Comparison of ENCODE assay signal across 8 cellular contexts in genomic region chr3:98901032-98901464, GRCh38. TPM values are rescaled to one million over a fixed set of nuclear protein-coding genes. Genes with fewer than 3 reads are reported as not detected.
A peak's percentile ranks its signal among the peaks of the same experiment; 100 is the strongest.
DNase-seq lines count a peak whose midpoint lies in the region; ATAC-seq and TF ChIP-seq lines count a peak whose summit lies in the region.

No MANE protein-coding gene starts in this region.

- H3K4me3 ChIP-seq in Caco-2 (ENCODE audit: low read depth, low read length) (peak overlapping the region; percentile 91), left lung (peak overlapping the region; percentile 71 to 94)

- POLR2A ChIA-PET in Caco-2 (lab: Charles Lee): interaction anchor here (0.6 to 1.1 kb wide), 5 partner anchors 17 to 917 kb away, joined by 3 to 5 read pairs (median 3); partner anchors contain the start of genes CLDND1 and CMSS1

- no peaks in the 10 kb centered on the region for H3K9me3 ChIP-seq in Caco-2
- no peaks in the 10 kb centered on the region for H3K9me3 ChIP-seq in T-helper 17 cell (ENCODE audit: control insufficient read depth, low read length, poor library complexity, severe bottlenecking)
- no peaks in the 10 kb centered on the region for H3K9me3 ChIP-seq in left lung

- no peaks in the 10 kb centered on the region for H3K9me3 Mint-ChIP-seq in Caco-2 (ENCODE audit: unreplicated experiment)

- H3K4me3 Mint-ChIP-seq in Caco-2 (ENCODE audit: unreplicated experiment): peak overlapping the region; percentile 96
- H3K4me3 Mint-ChIP-seq in T-helper 17 cell: peak overlapping the region; percentile 96

- no peaks in the 10 kb centered on the region for H3K36me3 ChIP-seq in Caco-2 (ENCODE audit: control insufficient read depth, insufficient read depth, low read length)
- H3K36me3 ChIP-seq in left lung: no peaks in the 10 kb centered on the region

- H3K36me3 Mint-ChIP-seq in Caco-2 (ENCODE audit: insufficient read depth, unreplicated experiment) (peaks cover 6% of the 10 kb centered on the region), T-helper 17 cell (ENCODE audit: low read depth) (no peaks in the 10 kb centered on the region)

- H3K4me1 Mint-ChIP-seq in Caco-2 (ENCODE audit: low read depth, unreplicated experiment) (peaks cover 8% of the 10 kb centered on the region), T-helper 17 cell (peaks cover 11% of the 10 kb centered on the region)

- peak; percentile 23 for ATAC-seq in GM21367 (IDR thresholded peaks at IDR 0.05; ENCODE audit: unreplicated experiment)
- peak; percentile 32 for ATAC-seq in HG03571 (IDR thresholded peaks at IDR 0.05; ENCODE audit: unreplicated experiment)
- peak; percentile 2 for ATAC-seq in T-helper 17 cell
- ATAC-seq in left lung: peak; percentile 76

- TF ChIP-seq CTCF in Caco-2 (IDR thresholded peaks at IDR 0.05; ENCODE audit: insufficient read depth in 1 of 2, low read depth in 1 of 2, low read length in 1 of 2, severe bottlenecking in 1 of 2, unreplicated experiment in 1 of 2) (no peak), left lung (IDR thresholded peaks at IDR 0.05) (no peak)

- no peaks in the 10 kb centered on the region for H3K27me3 Mint-ChIP-seq in Caco-2 (ENCODE audit: insufficient read depth, unreplicated experiment)
- H3K27me3 Mint-ChIP-seq in T-helper 17 cell: peaks cover 13% of the 10 kb centered on the region

- no peaks in the 10 kb centered on the region for H3K27me3 ChIP-seq in Caco-2 (replicated peaks; ENCODE audit: control insufficient read depth, insufficient read depth, low read length)
- H3K27me3 ChIP-seq in left lung: peaks cover 0 to 12% of the 10 kb centered on the region in 2 donors

- peak; percentile 49 to 61 for DNase-seq in Caco-2
- DNase-seq in T-helper 17 cell: peak in 2 of 3 donors; percentile 7 to 9
- peak; percentile 21 for DNase-seq in dedifferentiated amniotic fluid mesenchymal stem cell (ENCODE audit: extremely low spot score)
- peak; percentile 51 to 85 for DNase-seq in left lung
- peak; percentile 0 for DNase-seq in stimulated activated CD8-positive, alpha-beta memory T cell treated with anti-CD3 and anti-CD28 coated beads, Interleukin-4, amount 100 ng/mL, for 24 hours (ENCODE audit: low read depth)
- no peak for DNase-seq in NCI-H2029 (lab: John Stamatoyannopoulos, UW)

- peak overlapping the region; percentile 81 for H3K27ac Mint-ChIP-seq in Caco-2 (ENCODE audit: unreplicated experiment)
- no peak overlapping the region for H3K27ac Mint-ChIP-seq in T-helper 17 cell

- intact Hi-C loops in Caco-2 (cut with micrococcal nuclease; ENCODE audit: unreplicated experiment) (loop anchor here (1.0 to 5.0 kb wide), 4 partner anchors 74 to 309 kb away; partner anchors contain the start of gene CPOX), left lung (cut with DNase I) (no loop called here)

- BruUV-seq in Caco-2 (replicated peaks; lab: Mats Ljungman, UMichigan): no TSS peak

- H3K27ac ChIP-seq in left lung: peak overlapping the region; percentile 79 to 94

- CTCF ChIA-PET in Caco-2 (lab: Charles Lee): interaction anchor here (0.8 to 1.6 kb wide), 6 partner anchors 13 to 93 kb away, joined by 4 to 14 read pairs (median 5); no protein-coding TSS in a partner anchor

- peaks cover 14% of the 10 kb centered on the region for H3K4me1 ChIP-seq in Caco-2
- H3K4me1 ChIP-seq in left lung: peaks cover 0 to 22% of the 10 kb centered on the region in 2 donors

RNA-seq across cellular contexts. Expression of gene DCBLD2, which starts 0.4 kb away (rescaled TPM):
- total RNA-seq in Caco-2 (2022) (53.0 and 58.5 TPM in 2 replicates), T-helper 17 cell (1 to 10 TPM in 1 of 2 donors, under 1 TPM in 1; 0.37 to 2.0 TPM), left lung (10 to 100 TPM; 44.8 to 57.1 TPM)

Comparison
In these comparisons a context has a peak if more than half of its experiments do, and no peak if none do; other contexts are left out.
1. ATAC-seq: peak in every context shown above with its lines; median percentile 76 in left lung; 32 in HG03571; 23 in GM21367; 2 in T-helper 17 cell.
2. RNA of gene DCBLD2, which starts 0.4 kb away (total RNA-seq): 44.8 to 57.1 TPM in left lung and 53.0 to 58.5 TPM in Caco-2; 0.37 to 2.0 TPM in T-helper 17 cell; every median in the first group is over 10 times any median in the second.